ENCODE assay signal across 2 cellular contexts in genomic region chr15:92355307-92355706, GRCh38.
A peak's percentile ranks its signal among the peaks of the same experiment; 100 is the strongest.
TF ChIP-seq lines count a peak whose summit lies in the region.

No MANE protein-coding gene starts in this region.

TF ChIP-seq in A549, 52 proteins besides CTCF, POLR2A, EP300 and RAD21 (continued from another document):
- no peak for TF ChIP-seq HMGXB4 (CRISPR knock-in tag; IDR thresholded peaks at IDR 0.05; ENCODE audit: borderline replicate concordance)
- TF ChIP-seq USF2 (IDR thresholded peaks at IDR 0.05), result 0 out of 2 replicates have a peak, but pooled peaks have one; percentile 25
TF ChIP-seq in A549: peak in this region for 1.

TF ChIP-seq in K562, 482 proteins besides CTCF, POLR2A, EP300 and RAD21 (continued from another document):
- TF ChIP-seq, protein P1, sequence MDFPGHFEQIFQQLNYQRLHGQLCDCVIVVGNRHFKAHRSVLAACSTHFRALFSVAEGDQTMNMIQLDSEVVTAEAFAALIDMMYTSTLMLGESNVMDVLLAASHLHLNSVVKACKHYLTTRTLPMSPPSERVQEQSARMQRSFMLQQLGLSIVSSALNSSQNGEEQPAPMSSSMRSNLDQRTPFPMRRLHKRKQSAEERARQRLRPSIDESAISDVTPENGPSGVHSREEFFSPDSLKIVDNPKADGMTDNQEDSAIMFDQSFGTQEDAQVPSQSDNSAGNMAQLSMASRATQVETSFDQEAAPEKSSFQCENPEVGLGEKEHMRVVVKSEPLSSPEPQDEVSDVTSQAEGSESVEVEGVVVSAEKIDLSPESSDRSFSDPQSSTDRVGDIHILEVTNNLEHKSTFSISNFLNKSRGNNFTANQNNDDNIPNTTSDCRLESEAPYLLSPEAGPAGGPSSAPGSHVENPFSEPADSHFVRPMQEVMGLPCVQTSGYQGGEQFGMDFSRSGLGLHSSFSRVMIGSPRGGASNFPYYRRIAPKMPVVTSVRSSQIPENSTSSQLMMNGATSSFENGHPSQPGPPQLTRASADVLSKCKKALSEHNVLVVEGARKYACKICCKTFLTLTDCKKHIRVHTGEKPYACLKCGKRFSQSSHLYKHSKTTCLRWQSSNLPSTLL (IDR thresholded peaks at IDR 0.05), result no peak
- TF ChIP-seq RAD51 (IDR thresholded peaks at IDR 0.05; ENCODE audit: borderline replicate concordance, low read depth) (peak; percentile 19; the same call in 1 of the 2 replicates), ZBTB49 (CRISPR knock-in tag; IDR thresholded peaks at IDR 0.05; ENCODE audit: borderline replicate concordance) (no peak), ZEB2 (IDR thresholded peaks at IDR 0.05) (no peak), NR2C2 (CRISPR knock-in tag; IDR thresholded peaks at IDR 0.05) (no peak), NR2C2 (tag; IDR thresholded peaks at IDR 0.05) (no peak), EGR1 (conservative IDR thresholded peaks at IDR 0.05) (no peak)
- TF ChIP-seq, protein P2, sequence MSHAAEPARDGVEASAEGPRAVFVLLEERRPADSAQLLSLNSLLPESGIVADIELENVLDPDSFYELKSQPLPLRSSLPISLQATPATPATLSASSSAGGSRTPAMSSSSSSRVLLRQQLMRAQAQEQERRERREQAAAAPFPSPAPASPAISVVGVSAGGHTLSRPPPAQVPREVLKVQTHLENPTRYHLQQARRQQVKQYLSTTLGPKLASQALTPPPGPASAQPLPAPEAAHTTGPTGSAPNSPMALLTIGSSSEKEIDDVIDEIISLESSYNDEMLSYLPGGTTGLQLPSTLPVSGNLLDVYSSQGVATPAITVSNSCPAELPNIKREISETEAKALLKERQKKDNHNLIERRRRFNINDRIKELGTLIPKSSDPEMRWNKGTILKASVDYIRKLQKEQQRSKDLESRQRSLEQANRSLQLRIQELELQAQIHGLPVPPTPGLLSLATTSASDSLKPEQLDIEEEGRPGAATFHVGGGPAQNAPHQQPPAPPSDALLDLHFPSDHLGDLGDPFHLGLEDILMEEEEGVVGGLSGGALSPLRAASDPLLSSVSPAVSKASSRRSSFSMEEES (CRISPR knock-in tag; IDR thresholded peaks at IDR 0.05), result peak; percentile 61
